ENCODE assay signal across 16 cellular contexts in genomic region chr5:83780681-83781080, GRCh38.
A peak's percentile ranks its signal among the peaks of the same experiment; 100 is the strongest.
DNase-seq lines count a peak whose midpoint lies in the region; ATAC-seq and TF ChIP-seq lines count a peak whose summit lies in the region.
"Had no signal": no experiment of that assay in that cellular context is flagged by ENCODE, and none has a peak within 500 bp of the region (broad histone marks: within the 10 kb centered on the region; RNA-seq: fewer than 3 reads in every experiment).

No MANE protein-coding gene starts in this region.

- H3K4me3 ChIP-seq in GM23248: no peak overlapping the region
- H3K4me3 ChIP-seq in dorsolateral prefrontal cortex: no peak overlapping the region
- H3K4me3 ChIP-seq: GM12878 had no signal

- peaks cover 4% of the 10 kb centered on the region for H3K9me3 Mint-ChIP-seq in activated naive CD8-positive, alpha-beta T cell treated with anti-CD3 and anti-CD28 coated beads, Interleukin-2, amount 50 U/mL, for 24 hours
- H3K9me3 Mint-ChIP-seq in HFFc6: peaks cover 5% of the 10 kb centered on the region; the same call in 1 of the 2 replicates
- H3K9me3 Mint-ChIP-seq: CD8-positive, alpha-beta memory T cell had no signal

- H3K9ac ChIP-seq in GM23248: no peak overlapping the region
- H3K9ac ChIP-seq: KMS-11 had no signal

- H3K27ac Mint-ChIP-seq in activated naive CD8-positive, alpha-beta T cell treated with anti-CD3 and anti-CD28 coated beads, Interleukin-2, amount 50 U/mL, for 24 hours: no peak overlapping the region
- H3K27ac Mint-ChIP-seq in HFFc6: no peak overlapping the region
- H3K27ac Mint-ChIP-seq: CD4-positive, CD25-positive, alpha-beta regulatory T cell; CD8-positive, alpha-beta memory T cell had no signal

- H3K79me2 ChIP-seq in GM23248 (ENCODE audit: insufficient read depth): no peaks in the 10 kb centered on the region

- no peaks in the 10 kb centered on the region for H3K4me1 Mint-ChIP-seq in activated naive CD8-positive, alpha-beta T cell treated with anti-CD3 and anti-CD28 coated beads, Interleukin-2, amount 50 U/mL, for 24 hours
- H3K4me1 Mint-ChIP-seq in HFFc6 (ENCODE audit: low read depth): no peaks in the 10 kb centered on the region
- H3K4me1 Mint-ChIP-seq: CD4-positive, CD25-positive, alpha-beta regulatory T cell; CD8-positive, alpha-beta memory T cell had no signal

- H3K36me3 ChIP-seq in GM23248 (ENCODE audit: low read depth): no peaks in the 10 kb centered on the region
- H3K36me3 ChIP-seq: BE2C had no signal

- no peaks in the 10 kb centered on the region for H3K9me3 ChIP-seq in GM23248 (ENCODE audit: low read depth)
- H3K9me3 ChIP-seq: BE2C had no signal

- WGBS in GM23248 (ENCODE audit: low coverage in 1 of 2, low lambda C conversion rate in 2 of 2, missing lambda C conversion rate in 2 of 2), 2 experiments: 35 to 40% methylated on average over 2 of the region's 2 CpGs

- in situ Hi-C loops in GM23248 (cut with MboI): no loop called here

- H3K27me3 Mint-ChIP-seq in activated naive CD8-positive, alpha-beta T cell treated with anti-CD3 and anti-CD28 coated beads, Interleukin-2, amount 50 U/mL, for 24 hours: no peaks in the 10 kb centered on the region
- H3K27me3 Mint-ChIP-seq in HFFc6 (ENCODE audit: insufficient read depth): no peaks in the 10 kb centered on the region
- H3K27me3 Mint-ChIP-seq: CD4-positive, CD25-positive, alpha-beta regulatory T cell; CD8-positive, alpha-beta memory T cell had no signal

- H3K36me3 Mint-ChIP-seq in activated naive CD8-positive, alpha-beta T cell treated with anti-CD3 and anti-CD28 coated beads, Interleukin-2, amount 50 U/mL, for 24 hours (ENCODE audit: low read depth): no peaks in the 10 kb centered on the region
- no peaks in the 10 kb centered on the region for H3K36me3 Mint-ChIP-seq in HFFc6 (ENCODE audit: low read depth)
- H3K36me3 Mint-ChIP-seq: CD4-positive, CD25-positive, alpha-beta regulatory T cell; CD8-positive, alpha-beta memory T cell had no signal

- no peak overlapping the region for H3K27ac ChIP-seq in GM23248
- no peak overlapping the region for H3K27ac ChIP-seq in dorsolateral prefrontal cortex
- H3K27ac ChIP-seq: KMS-11 had no signal

- 0 out of 2 replicates have a peak, but pooled peaks cover 3% of the 10 kb centered on the region for H3K4me1 ChIP-seq in GM23248 (ENCODE audit: insufficient read depth)
- H3K4me1 ChIP-seq: BE2C had no signal

- H3F3A ChIP-seq in GM23248 (ENCODE audit: insufficient read depth): no peaks in the 10 kb centered on the region

- no peaks in the 10 kb centered on the region for H3K9me2 ChIP-seq in GM23248 (ENCODE audit: insufficient read depth)

- TF ChIP-seq CTCF in dorsolateral prefrontal cortex (IDR thresholded peaks at IDR 0.05 in 54 of 56, conservative IDR thresholded peaks at IDR 0.05 in 2 of 56; ENCODE audit: low read depth in 1 of 56, partially characterized antibody in 56 of 56) (no peak), HFFc6 (IDR thresholded peaks at IDR 0.05) (no peak)

- intact Hi-C loops in dorsolateral prefrontal cortex (cut with DNase I): no loop called here

- H4K20me1 ChIP-seq in GM23248 (ENCODE audit: insufficient read depth): no peaks in the 10 kb centered on the region

- H3K4me2 ChIP-seq in GM23248 (ENCODE audit: unreplicated experiment): no peak overlapping the region
- H3K4me2 ChIP-seq: KMS-11 had no signal

- no peaks in the 10 kb centered on the region for H3K27me3 ChIP-seq in GM23248 (replicated peaks; ENCODE audit: insufficient read depth)
- H3K27me3 ChIP-seq in dorsolateral prefrontal cortex: no peaks in the 10 kb centered on the region
- H3K27me3 ChIP-seq: BE2C had no signal

- H2AFZ ChIP-seq in GM23248: no peak overlapping the region

- no peak for ATAC-seq in activated naive CD8-positive, alpha-beta T cell treated with anti-CD3 and anti-CD28 coated beads, Interleukin-2, amount 50 U/mL, for 24 hours
- ATAC-seq: GM12878, HCT116 had no signal

- DNase-seq in GM23248: peak; percentile 12
- DNase-seq in HCEC 1CT: peak; percentile 3
- peak; percentile 46 for DNase-seq in NCI-H69 (lab: John Stamatoyannopoulos, UW)
- no peak for DNase-seq in activated naive CD8-positive, alpha-beta T cell treated with anti-CD3 and anti-CD28 coated beads, Interleukin-2, amount 50 U/mL, for 24 hours
- no peak for DNase-seq in dorsolateral prefrontal cortex
- DNase-seq in HuH-7 (ENCODE audit: low spot score): no peak
- DNase-seq in HFFc6: no peak
- DNase-seq: ACHN; BE2C; C1 segment of cervical spinal cord; CD4-positive, CD25-positive, alpha-beta regulatory T cell; CD8-positive, alpha-beta memory T cell; DMS79 treated with DMSO at 0.1 percent for 48 hours had no signal

- no peak overlapping the region for H3K4me3 Mint-ChIP-seq in activated naive CD8-positive, alpha-beta T cell treated with anti-CD3 and anti-CD28 coated beads, Interleukin-2, amount 50 U/mL, for 24 hours
- no peak overlapping the region for H3K4me3 Mint-ChIP-seq in HFFc6
- H3K4me3 Mint-ChIP-seq: CD4-positive, CD25-positive, alpha-beta regulatory T cell; CD8-positive, alpha-beta memory T cell had no signal

Comparison
In these comparisons a context has a peak if more than half of its experiments do, and no peak if none do; other contexts are left out.
1. DNase-seq: peak in GM23248 (single experiment), HCEC 1CT (single experiment) and NCI-H69 (single experiment); none in activated naive CD8-positive, alpha-beta T cell treated with anti-CD3 and anti-CD28 coated beads, Interleukin-2, amount 50 U/mL, for 24 hours (single experiment), dorsolateral prefrontal cortex (0 of 10), HuH-7 (single experiment) and HFFc6 (single experiment).